1 cellular context compared by ENCODE assay signal in the genomic region with DNA sequence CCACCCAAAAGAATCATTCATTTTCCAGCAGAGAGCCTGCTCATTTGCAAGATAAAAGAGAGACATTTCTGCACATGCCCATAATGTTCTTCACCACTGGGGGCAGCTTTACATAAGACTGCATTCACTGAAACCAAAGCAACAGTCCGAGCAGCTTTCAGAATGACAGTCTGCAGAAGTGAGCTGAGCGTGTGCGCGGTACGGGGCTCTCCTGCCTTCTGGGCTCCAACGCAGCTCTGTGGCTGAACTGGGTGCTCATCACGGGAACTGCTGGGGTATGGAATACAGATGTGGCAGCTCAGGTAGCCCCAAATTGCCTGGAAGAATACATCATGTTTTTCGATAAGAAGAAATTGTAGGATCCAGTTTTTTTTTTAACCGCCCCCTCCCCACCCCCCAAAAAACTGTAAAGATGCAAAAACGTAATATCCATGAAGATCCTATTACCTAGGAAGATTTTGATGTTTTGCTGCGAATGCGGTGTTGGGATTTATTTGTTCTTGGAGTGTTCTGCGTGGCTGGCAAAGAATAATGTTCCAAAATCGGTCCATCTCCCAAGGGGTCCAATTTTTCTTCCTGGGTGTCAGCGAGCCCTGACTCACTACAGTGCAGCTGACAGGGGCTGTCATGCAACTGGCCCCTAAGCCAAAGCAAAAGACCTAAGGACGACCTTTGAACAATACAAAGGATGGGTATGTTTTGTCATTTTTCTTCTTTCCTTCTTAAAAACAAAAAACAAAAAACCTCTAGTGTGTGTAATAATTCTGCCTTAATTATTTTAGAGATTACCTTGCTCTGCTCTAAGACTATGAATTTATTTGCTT.
TF ChIP-seq lines count a peak whose summit lies in the region.

Gene LRRTM3 (plus strand): TSS at position 141 of the 824 bp plus-strand sequence.

TF ChIP-seq in GM12878, 131 proteins besides CTCF, POLR2A, EP300 and RAD21 (continued from another document and continues in another):
- TF ChIP-seq, protein P1, sequence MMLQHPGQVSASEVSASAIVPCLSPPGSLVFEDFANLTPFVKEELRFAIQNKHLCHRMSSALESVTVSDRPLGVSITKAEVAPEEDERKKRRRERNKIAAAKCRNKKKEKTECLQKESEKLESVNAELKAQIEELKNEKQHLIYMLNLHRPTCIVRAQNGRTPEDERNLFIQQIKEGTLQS (IDR thresholded peaks at IDR 0.05; ENCODE audit: borderline replicate concordance, extremely low read depth, low read depth, low read length) = no peak
- TF ChIP-seq RBBP5 (conservative IDR thresholded peaks at IDR 0.05) = no peak
- no peak for TF ChIP-seq SIN3A (IDR thresholded peaks at IDR 0.05; ENCODE audit: low read depth, low read length)
- no peak for TF ChIP-seq SMAD1 (IDR thresholded peaks at IDR 0.05; ENCODE audit: low read depth, partially characterized antibody)
- TF ChIP-seq USF2 (IDR thresholded peaks at IDR 0.05; ENCODE audit: borderline replicate concordance, low read depth, low read length) = no peak
- TF ChIP-seq, protein P2, sequence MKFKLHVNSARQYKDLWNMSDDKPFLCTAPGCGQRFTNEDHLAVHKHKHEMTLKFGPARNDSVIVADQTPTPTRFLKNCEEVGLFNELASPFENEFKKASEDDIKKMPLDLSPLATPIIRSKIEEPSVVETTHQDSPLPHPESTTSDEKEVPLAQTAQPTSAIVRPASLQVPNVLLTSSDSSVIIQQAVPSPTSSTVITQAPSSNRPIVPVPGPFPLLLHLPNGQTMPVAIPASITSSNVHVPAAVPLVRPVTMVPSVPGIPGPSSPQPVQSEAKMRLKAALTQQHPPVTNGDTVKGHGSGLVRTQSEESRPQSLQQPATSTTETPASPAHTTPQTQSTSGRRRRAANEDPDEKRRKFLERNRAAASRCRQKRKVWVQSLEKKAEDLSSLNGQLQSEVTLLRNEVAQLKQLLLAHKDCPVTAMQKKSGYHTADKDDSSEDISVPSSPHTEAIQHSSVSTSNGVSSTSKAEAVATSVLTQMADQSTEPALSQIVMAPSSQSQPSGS (IDR thresholded peaks at IDR 0.05; ENCODE audit: low read length) = no peak
- TF ChIP-seq PML (IDR thresholded peaks at IDR 0.05; ENCODE audit: low read length) = no peak
- no peak for TF ChIP-seq ZNF207 (IDR thresholded peaks at IDR 0.05; ENCODE audit: borderline replicate concordance)
- TF ChIP-seq PRDM15 (CRISPR knock-in tag; IDR thresholded peaks at IDR 0.05) = no peak
- no peak for TF ChIP-seq NR2F1 (conservative IDR thresholded peaks at IDR 0.05)
- TF ChIP-seq MEF2A (IDR thresholded peaks at IDR 0.05; ENCODE audit: insufficient read depth, low read depth, low read length) = no peak
- no peak for TF ChIP-seq BCL11A (IDR thresholded peaks at IDR 0.05; ENCODE audit: low read depth, low read length)
- no peak for TF ChIP-seq FOS (IDR thresholded peaks at IDR 0.05; ENCODE audit: borderline replicate concordance, extremely low read depth, insufficient read length)
- no peak for TF ChIP-seq RCOR1 (conservative IDR thresholded peaks at IDR 0.05; ENCODE audit: low read depth, low read length)
- no peak for TF ChIP-seq KDM1A (IDR thresholded peaks at IDR 0.05; ENCODE audit: borderline replicate concordance)
- TF ChIP-seq, protein P3, sequence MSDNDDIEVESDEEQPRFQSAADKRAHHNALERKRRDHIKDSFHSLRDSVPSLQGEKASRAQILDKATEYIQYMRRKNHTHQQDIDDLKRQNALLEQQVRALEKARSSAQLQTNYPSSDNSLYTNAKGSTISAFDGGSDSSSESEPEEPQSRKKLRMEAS (IDR thresholded peaks at IDR 0.05; ENCODE audit: low read depth, low read length) = no peak
- TF ChIP-seq RUNX3 (IDR thresholded peaks at IDR 0.05; ENCODE audit: low read length) = peak; percentile 39
- TF ChIP-seq, protein P4, sequence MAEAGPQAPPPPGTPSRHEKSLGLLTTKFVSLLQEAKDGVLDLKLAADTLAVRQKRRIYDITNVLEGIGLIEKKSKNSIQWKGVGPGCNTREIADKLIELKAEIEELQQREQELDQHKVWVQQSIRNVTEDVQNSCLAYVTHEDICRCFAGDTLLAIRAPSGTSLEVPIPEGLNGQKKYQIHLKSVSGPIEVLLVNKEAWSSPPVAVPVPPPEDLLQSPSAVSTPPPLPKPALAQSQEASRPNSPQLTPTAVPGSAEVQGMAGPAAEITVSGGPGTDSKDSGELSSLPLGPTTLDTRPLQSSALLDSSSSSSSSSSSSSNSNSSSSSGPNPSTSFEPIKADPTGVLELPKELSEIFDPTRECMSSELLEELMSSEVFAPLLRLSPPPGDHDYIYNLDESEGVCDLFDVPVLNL (IDR thresholded peaks at IDR 0.05; ENCODE audit: low read depth, low read length) = no peak
- no peak for TF ChIP-seq PAX8 (IDR thresholded peaks at IDR 0.05)
- peak; percentile 31; the same call in 1 of the 3 replicates for TF ChIP-seq POU2F2 (IDR thresholded peaks at IDR 0.05; ENCODE audit: borderline replicate concordance, low read depth, low read length)
- TF ChIP-seq CBFB (IDR thresholded peaks at IDR 0.05; ENCODE audit: low read depth) = no peak
- no peak for TF ChIP-seq POLR2AphosphoS5 (IDR thresholded peaks at IDR 0.05; ENCODE audit: low read length)
- no peak for TF ChIP-seq YBX1 (IDR thresholded peaks at IDR 0.05)
- TF ChIP-seq ASH2L (IDR thresholded peaks at IDR 0.05; ENCODE audit: borderline replicate concordance, low read depth) = no peak
- no peak for TF ChIP-seq E4F1 (IDR thresholded peaks at IDR 0.05; ENCODE audit: borderline replicate concordance, partially characterized antibody)
- TF ChIP-seq, protein P5, sequence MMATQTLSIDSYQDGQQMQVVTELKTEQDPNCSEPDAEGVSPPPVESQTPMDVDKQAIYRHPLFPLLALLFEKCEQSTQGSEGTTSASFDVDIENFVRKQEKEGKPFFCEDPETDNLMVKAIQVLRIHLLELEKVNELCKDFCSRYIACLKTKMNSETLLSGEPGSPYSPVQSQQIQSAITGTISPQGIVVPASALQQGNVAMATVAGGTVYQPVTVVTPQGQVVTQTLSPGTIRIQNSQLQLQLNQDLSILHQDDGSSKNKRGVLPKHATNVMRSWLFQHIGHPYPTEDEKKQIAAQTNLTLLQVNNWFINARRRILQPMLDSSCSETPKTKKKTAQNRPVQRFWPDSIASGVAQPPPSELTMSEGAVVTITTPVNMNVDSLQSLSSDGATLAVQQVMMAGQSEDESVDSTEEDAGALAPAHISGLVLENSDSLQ (IDR thresholded peaks at IDR 0.05) = peak; percentile 30; the same call in 1 of the 2 replicates
- TF ChIP-seq TAF1 (IDR thresholded peaks at IDR 0.05; ENCODE audit: borderline replicate concordance, low read depth, low read length) = no peak
- TF ChIP-seq ZNF24 (IDR thresholded peaks at IDR 0.05) = no peak
- peak; percentile 23; the same call in 1 of the 2 replicates for TF ChIP-seq SPI1 (IDR thresholded peaks at IDR 0.05; ENCODE audit: borderline replicate concordance, insufficient read depth, low read depth, low read length)
- TF ChIP-seq SUZ12 (IDR thresholded peaks at IDR 0.05; ENCODE audit: unreplicated experiment) = no peak
- no peak for TF ChIP-seq SP1 (IDR thresholded peaks at IDR 0.05; ENCODE audit: low read depth, low read length)
- TF ChIP-seq ESRRA (IDR thresholded peaks at IDR 0.05; ENCODE audit: low read length) = no peak
- TF ChIP-seq BMI1 (IDR thresholded peaks at IDR 0.05; ENCODE audit: borderline replicate concordance) = no peak
- TF ChIP-seq CREB1 (IDR thresholded peaks at IDR 0.05; ENCODE audit: low read depth) = no peak
- peak in 1 of 2 experiments; percentile 35; a peak in 1 of 4 replicates for TF ChIP-seq BHLHE40 (IDR thresholded peaks at IDR 0.05; ENCODE audit: borderline replicate concordance in 1 of 2, low read depth in 2 of 2, low read length in 1 of 2)
- TF ChIP-seq YY1 (IDR thresholded peaks at IDR 0.05; ENCODE audit: low read depth, low read length) = peak; percentile 37; the same call in 1 of the 2 replicates
- TF ChIP-seq, protein P6, sequence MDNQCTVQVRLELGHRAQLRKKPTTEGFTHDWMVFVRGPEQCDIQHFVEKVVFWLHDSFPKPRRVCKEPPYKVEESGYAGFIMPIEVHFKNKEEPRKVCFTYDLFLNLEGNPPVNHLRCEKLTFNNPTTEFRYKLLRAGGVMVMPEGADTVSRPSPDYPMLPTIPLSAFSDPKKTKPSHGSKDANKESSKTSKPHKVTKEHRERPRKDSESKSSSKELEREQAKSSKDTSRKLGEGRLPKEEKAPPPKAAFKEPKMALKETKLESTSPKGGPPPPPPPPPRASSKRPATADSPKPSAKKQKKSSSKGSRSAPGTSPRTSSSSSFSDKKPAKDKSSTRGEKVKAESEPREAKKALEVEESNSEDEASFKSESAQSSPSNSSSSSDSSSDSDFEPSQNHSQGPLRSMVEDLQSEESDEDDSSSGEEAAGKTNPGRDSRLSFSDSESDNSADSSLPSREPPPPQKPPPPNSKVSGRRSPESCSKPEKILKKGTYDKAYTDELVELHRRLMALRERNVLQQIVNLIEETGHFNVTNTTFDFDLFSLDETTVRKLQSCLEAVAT (IDR thresholded peaks at IDR 0.05) = no peak
- no peak for TF ChIP-seq SMARCA5 (IDR thresholded peaks at IDR 0.05)
- no peak for TF ChIP-seq POLR2AphosphoS2 (IDR thresholded peaks at IDR 0.05; ENCODE audit: low read depth, low read length)
- TF ChIP-seq ZBTB33 (IDR thresholded peaks at IDR 0.05) = no peak
- no peak for TF ChIP-seq FOXK2 (IDR thresholded peaks at IDR 0.05)
- TF ChIP-seq RFX5 (IDR thresholded peaks at IDR 0.05; ENCODE audit: low read depth, low read length) = no peak
- TF ChIP-seq CREM (IDR thresholded peaks at IDR 0.05; ENCODE audit: low read depth) = no peak; the same call in 1 of the 2 replicates
- TF ChIP-seq MYC (IDR thresholded peaks at IDR 0.05; ENCODE audit: insufficient read depth, insufficient read length, insufficient replicate concordance, low read length, severe bottlenecking) = no peak
- TF ChIP-seq NFYA (IDR thresholded peaks at IDR 0.05; ENCODE audit: borderline replicate concordance, low read depth, low read length) = no peak
- peak; percentile 33; the same call in 1 of the 2 replicates for TF ChIP-seq JUNB (IDR thresholded peaks at IDR 0.05)
- no peak for TF ChIP-seq MXI1 (IDR thresholded peaks at IDR 0.05; ENCODE audit: low read depth, low read length)
- 0 out of 2 replicates have a peak, but pooled peaks have one; percentile 9 for TF ChIP-seq ATF7 (IDR thresholded peaks at IDR 0.05; ENCODE audit: low read depth)
- peak; percentile 38; the same call in 1 of the 2 replicates for TF ChIP-seq SMC3 (IDR thresholded peaks at IDR 0.05; ENCODE audit: borderline replicate concordance, low read length)
